ENCODE assay signal across 6 cellular contexts in the genomic region with DNA sequence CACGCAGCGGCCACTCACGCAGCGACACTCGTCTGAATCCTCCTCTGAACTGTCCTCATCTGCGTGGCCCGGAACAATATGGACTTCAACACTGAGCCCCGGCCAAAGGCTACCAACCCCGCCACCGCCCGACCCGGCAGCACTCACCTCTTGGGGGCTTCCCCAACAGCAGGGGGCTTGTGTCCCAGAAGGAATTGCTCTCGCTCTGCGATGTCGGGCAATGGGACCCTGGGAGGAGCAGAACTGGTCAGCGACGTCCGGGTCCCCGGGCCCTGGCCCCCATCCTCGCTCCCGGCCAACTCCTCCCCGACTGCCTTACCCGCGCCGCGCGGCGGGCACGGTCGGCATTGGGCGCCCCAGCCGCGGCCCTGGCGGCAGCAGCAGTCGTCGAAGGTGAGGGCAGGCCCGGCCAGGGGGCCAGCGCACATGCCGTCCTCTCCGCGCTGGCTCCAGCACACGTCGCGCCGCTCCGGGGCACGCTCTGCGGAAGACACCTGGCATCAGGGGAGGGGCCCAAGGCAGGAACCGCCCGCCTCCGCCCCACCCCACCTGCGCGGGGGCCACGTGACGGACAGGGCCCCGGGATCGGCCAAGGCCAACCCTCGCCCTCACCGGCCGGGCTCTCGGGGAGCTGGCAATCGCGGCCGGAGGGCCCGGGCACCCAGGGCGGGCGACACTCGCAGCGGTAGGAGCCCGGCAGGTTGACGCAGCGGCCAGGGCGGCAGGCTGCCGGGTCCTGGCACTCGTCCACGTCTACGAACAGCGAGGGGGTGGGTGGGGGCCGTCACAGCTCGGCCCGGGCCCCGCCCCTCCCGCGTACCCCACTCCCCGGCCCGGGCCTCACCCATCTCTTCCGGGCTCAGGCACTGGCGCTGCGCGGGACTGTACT. TPM values are rescaled to one million over a fixed set of nuclear protein-coding genes. Genes with fewer than 3 reads are reported as not detected.
DNase-seq lines count a peak whose midpoint lies in the region; ATAC-seq, FAIRE-seq and TF ChIP-seq lines count a peak whose summit lies in the region.

No MANE protein-coding gene starts in this region.

- FAIRE-seq in D721Med (lab: Jason Lieb, UNC): no peak

- intact Hi-C loops in ascending aorta (cut with DNase I): loop anchor here (1.0 to 5.0 kb wide), 6 partner anchors 14 to 113 kb away; a partner anchor contains a TSS

- peak overlapping the region; percentile 58 to 68 for H3K4me3 ChIP-seq in ascending aorta

- H3K27ac ChIP-seq in ascending aorta: peak overlapping the region; percentile 80 to 90

- ATAC-seq in GM18520 (IDR thresholded peaks at IDR 0.05; ENCODE audit: unreplicated experiment) (peak; percentile 38), HG03108 (IDR thresholded peaks at IDR 0.05; ENCODE audit: unreplicated experiment) (peak; percentile 39), naive B cell (ENCODE audit: low read depth in 2 of 2) (peak; percentile 71 to 74)

- peaks cover 55 to 63% of the 10 kb centered on the region in 2 donors for H3K36me3 ChIP-seq in ascending aorta

- DNase-seq in ascending aorta (ENCODE audit: low spot score in 2 of 2) (no peak), naive B cell (no peak), mesenteric fat pad (ENCODE audit: low spot score) (no peak), D721Med (ENCODE audit: insufficient read length, low spot score) (no peak)

- peak overlapping the region; percentile 66 to 99 (median 94) for H3K27ac Mint-ChIP-seq in naive B cell

- peak overlapping the region; percentile 79 to 95 (median 90) for H3K4me3 Mint-ChIP-seq in naive B cell

- H3K4me1 ChIP-seq in ascending aorta: peaks cover 16 to 22% of the 10 kb centered on the region in 2 donors

- H3K9me3 Mint-ChIP-seq in naive B cell: no peaks in the 10 kb centered on the region

- peaks cover 26 to 40% (median 39%) of the 10 kb centered on the region in 3 donors for H3K4me1 Mint-ChIP-seq in naive B cell

- no peaks in the 10 kb centered on the region for H3K27me3 ChIP-seq in ascending aorta

- H3K27me3 Mint-ChIP-seq in naive B cell: no peaks in the 10 kb centered on the region

- no peaks in the 10 kb centered on the region for H3K9me3 ChIP-seq in ascending aorta

- TF ChIP-seq CTCF in ascending aorta (IDR thresholded peaks at IDR 0.05) (peak in 1 of 3 experiments; percentile 57), D721Med (IDR thresholded peaks at IDR 0.05; ENCODE audit: insufficient read depth, missing control alignments) (no peak)

- H3K36me3 Mint-ChIP-seq in naive B cell: no peaks in the 10 kb centered on the region

RNA-seq across cellular contexts. Expression of a gene that starts 14.8 kb away (rescaled TPM):
- total RNA-seq in ascending aorta (220 TPM), mesenteric fat pad (87.0 TPM)
- 10 to 100 TPM; 21.8 to 40.0 (median 27.2) TPM for polyA plus RNA-seq in naive B cell (ENCODE audit: low read depth in 6 of 6)

RNA-seq across cellular contexts. Expression of a gene that starts 18.5 kb away (rescaled TPM):
- 702 TPM for total RNA-seq in ascending aorta
- polyA plus RNA-seq in naive B cell (ENCODE audit: low read depth in 6 of 6): 10 to 100 TPM; 12.5 to 40.5 (median 23.0) TPM
- 91.9 TPM for total RNA-seq in mesenteric fat pad

RNA-seq across cellular contexts. Expression of a gene that starts 30.6 kb away (rescaled TPM):
- total RNA-seq in ascending aorta (157 TPM), mesenteric fat pad (34.9 TPM)
- polyA plus RNA-seq in naive B cell (ENCODE audit: low read depth in 6 of 6): 10 to 100 TPM; 56.9 to 74.5 (median 69.8) TPM

RNA-seq across cellular contexts. Expression of a gene that starts 32.7 kb away (rescaled TPM):
- 104 TPM for total RNA-seq in ascending aorta
- polyA plus RNA-seq in naive B cell (ENCODE audit: low read depth in 6 of 6): 10 to 100 TPM; 44.3 to 82.6 (median 61.8) TPM
- 37.4 TPM for total RNA-seq in mesenteric fat pad

RNA-seq across cellular contexts. Expression of a gene that starts 36.2 kb away (rescaled TPM):
- 418 TPM for total RNA-seq in ascending aorta
- 10 to 100 TPM in 4 of 6 donors, 1 to 10 TPM in 2; 5.5 to 18.3 (median 11.6) TPM for polyA plus RNA-seq in naive B cell (ENCODE audit: low read depth in 6 of 6)
- total RNA-seq in mesenteric fat pad: 78.6 TPM
